In genomic region chr1:192577145-192578140, GRCh38 we compare ENCODE assay signal across 1 cellular context.
TF ChIP-seq lines count a peak whose summit lies in the region.

No MANE protein-coding gene starts in this region.

TF ChIP-seq in GM12878, 131 proteins besides CTCF, POLR2A, EP300 and RAD21 (continued from another document and continues in another):
- TF ChIP-seq IRF5 (IDR thresholded peaks at IDR 0.05; ENCODE audit: borderline replicate concordance) (no peak), ELK1 (IDR thresholded peaks at IDR 0.05; ENCODE audit: low read depth, low read length) (no peak), SUZ12 (IDR thresholded peaks at IDR 0.05; ENCODE audit: unreplicated experiment) (no peak), KAT2A (conservative IDR thresholded peaks at IDR 0.05; ENCODE audit: control insufficient read depth, low read depth, low read length) (no peak), SP1 (IDR thresholded peaks at IDR 0.05; ENCODE audit: low read depth, low read length) (no peak), BCLAF1 (IDR thresholded peaks at IDR 0.05) (no peak; the same call in 1 of the 2 replicates), SPI1 (IDR thresholded peaks at IDR 0.05; ENCODE audit: borderline replicate concordance, insufficient read depth, low read depth, low read length) (no peak), GATAD2B (conservative IDR thresholded peaks at IDR 0.05; ENCODE audit: low read depth) (no peak), MTA2 (IDR thresholded peaks at IDR 0.05; ENCODE audit: low read depth) (no peak), BCL3 (IDR thresholded peaks at IDR 0.05; ENCODE audit: borderline replicate concordance, insufficient read depth, low read depth, low read length, poor library complexity, severe bottlenecking) (no peak), ZSCAN29 (IDR thresholded peaks at IDR 0.05) (peak; percentile 56; the same call in 1 of the 2 replicates), DPF2 (IDR thresholded peaks at IDR 0.05) (no peak), ZBTB33 (IDR thresholded peaks at IDR 0.05) (no peak), BCL11A (IDR thresholded peaks at IDR 0.05; ENCODE audit: low read depth, low read length) (no peak), SMARCA5 (IDR thresholded peaks at IDR 0.05) (no peak), RBBP5 (conservative IDR thresholded peaks at IDR 0.05) (no peak), HDGF (IDR thresholded peaks at IDR 0.05) (no peak), HDAC2 (IDR thresholded peaks at IDR 0.05) (no peak), CHD1 (IDR thresholded peaks at IDR 0.05; ENCODE audit: low read depth, low read length) (peak; percentile 37; the same call in 1 of the 2 replicates), PBX3 (IDR thresholded peaks at IDR 0.05; ENCODE audit: insufficient replicate concordance, low read depth, low read length) (no peak), E2F8 (IDR thresholded peaks at IDR 0.05; ENCODE audit: low read depth, partially characterized antibody) (no peak), STAT1 (conservative IDR thresholded peaks at IDR 0.05) (no peak), TAF1 (IDR thresholded peaks at IDR 0.05; ENCODE audit: borderline replicate concordance, low read depth, low read length) (no peak), ZBTB11 (CRISPR knock-in tag; IDR thresholded peaks at IDR 0.05) (peak; percentile 43; the same call in 1 of the 2 replicates), MLLT1 (IDR thresholded peaks at IDR 0.05) (peak; percentile 32), RAD51 (IDR thresholded peaks at IDR 0.05) (no peak), SMC3 (IDR thresholded peaks at IDR 0.05; ENCODE audit: borderline replicate concordance, low read length) (no peak), RFX5 (IDR thresholded peaks at IDR 0.05; ENCODE audit: low read depth, low read length) (no peak), IRF3 (IDR thresholded peaks at IDR 0.05) (no peak), STAT3 (IDR thresholded peaks at IDR 0.05; ENCODE audit: low read depth, low read length) (no peak), MAX (IDR thresholded peaks at IDR 0.05; ENCODE audit: low read depth, low read length) (peak; percentile 20; the same call in 1 of the 2 replicates), MEF2A (IDR thresholded peaks at IDR 0.05; ENCODE audit: insufficient read depth, low read depth, low read length) (no peak), CEBPZ (IDR thresholded peaks at IDR 0.05; ENCODE audit: low read depth, low read length) (no peak; the same call in 1 of the 2 replicates)
